11 cellular contexts compared by ENCODE assay signal in the genomic region with DNA sequence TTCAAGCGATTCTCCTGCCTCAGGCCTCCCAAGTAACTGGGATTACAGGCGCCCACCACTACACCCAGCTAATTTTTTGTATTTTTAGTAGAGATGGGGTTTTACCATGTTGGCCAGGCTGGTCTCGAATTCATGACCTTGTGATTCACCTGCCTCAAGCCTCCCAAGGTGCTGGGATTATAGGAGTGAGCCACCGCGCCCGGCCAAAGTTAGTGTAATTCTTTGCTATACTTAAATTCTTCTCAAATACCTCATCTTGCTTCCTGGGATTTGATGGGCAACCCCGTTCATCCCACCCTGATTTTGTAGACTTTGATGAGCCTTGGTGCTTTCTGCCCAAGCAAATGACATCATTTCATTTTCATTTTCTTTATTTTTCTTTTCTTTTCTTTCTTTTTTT. TPM values are rescaled to one million over a fixed set of nuclear protein-coding genes. Genes with fewer than 3 reads are reported as not detected.
"Had no signal": no experiment of that assay in that cellular context is flagged by ENCODE, and none has a peak within 500 bp of the region (broad histone marks: within the 10 kb centered on the region; RNA-seq: fewer than 3 reads in every experiment).

No MANE protein-coding gene starts in this region.

- H3K36me3 ChIP-seq: HAP-1 had no signal

- H2AFZ ChIP-seq: GM23248 had no signal

- H3K9me3 ChIP-seq: HAP-1 had no signal

- H3K4me3 ChIP-seq: GM23248, HAP-1 had no signal

- DNase-seq: GM23248, GOT3, H7, HFFc6, KBM-7 had no signal

- H3K9ac ChIP-seq: GM23248, KMS-11 had no signal

- H3K4me1 ChIP-seq: HAP-1 had no signal

- H3K4me2 ChIP-seq: KMS-11 had no signal

- FAIRE-seq: HTR-8/SVneo had no signal

- H3K27ac ChIP-seq: GM23248, KMS-11 had no signal

RNA-seq across cellular contexts. Expression of a gene that starts 54.5 kb away (rescaled TPM):
- total RNA-seq: GM23248, H4, HFFc6, HT-29 had no signal
- polyA plus RNA-seq: GM23248, IgD-negative memory B cell had no signal
